Comparison of ENCODE assay signal across 14 cellular contexts in genomic region chr1:7893529-7894180, GRCh38. TPM values are rescaled to one million over a fixed set of nuclear protein-coding genes. Genes with fewer than 3 reads are reported as not detected.
DNase-seq lines count a peak whose midpoint lies in the region; ATAC-seq and TF ChIP-seq lines count a peak whose summit lies in the region.
"Had no signal": no experiment of that assay in that cellular context is flagged by ENCODE, and none has a peak within 500 bp of the region (broad histone marks: within the 10 kb centered on the region; RNA-seq: fewer than 3 reads in every experiment).

No MANE protein-coding gene starts in this region.

- no peak for TF ChIP-seq POLR2A in thyroid gland (IDR thresholded peaks at IDR 0.05)

- peak; percentile 17 for DNase-seq in Ammon's horn (ENCODE audit: low spot score)
- DNase-seq in MG63, result peak; percentile 92
- peak; percentile 14 for DNase-seq in brain microvascular endothelial cell
- no peak for DNase-seq in sciatic nerve (ENCODE audit: low spot score)
- DNase-seq in HT-29 (ENCODE audit: low spot score), result no peak
- DNase-seq in T-helper 1 cell, result no peak
- no peak for DNase-seq in H7
- no peak for DNase-seq in thyroid gland
- DNase-seq: activated CD4-positive, alpha-beta T cell treated with anti-CD3 and anti-CD28 coated beads, Interleukin-2, amount 10 ng/mL, durations not matched to agents 24 days and 14 days; activated T-cell treated with anti-CD3 and anti-CD28 coated beads, Interleukin-2, amount 50 U/mL, for 4 hours; body of pancreas; heart right ventricle; naive B cell; retina had no signal

- TF ChIP-seq CTCF in brain microvascular endothelial cell (IDR thresholded peaks at IDR 0.05; ENCODE audit: low read depth, low read length, missing control alignments), result no peak
- no peak for TF ChIP-seq CTCF in thyroid gland (IDR thresholded peaks at IDR 0.05)

- H3K4me3 ChIP-seq in MG63 (no peak overlapping the region), brain microvascular endothelial cell (ENCODE audit: low read depth, low read length) (no peak overlapping the region), H7 (ENCODE audit: insufficient read depth, low read depth, low read length) (no peak overlapping the region), thyroid gland (replicated peaks in 1 of 3) (no peak overlapping the region)
- H3K4me3 ChIP-seq: body of pancreas, heart right ventricle had no signal

- H3K4me1 ChIP-seq in thyroid gland, result no peaks in the 10 kb centered on the region
- H3K4me1 ChIP-seq: body of pancreas, heart right ventricle had no signal

- 85 to 88% methylated on average over 13 of the region's 13 CpGs for WGBS in thyroid gland, 2 donors

- H3K27me3 ChIP-seq in MG63 (no peaks in the 10 kb centered on the region), brain microvascular endothelial cell (replicated peaks) (no peaks in the 10 kb centered on the region), H7 (ENCODE audit: control insufficient read depth, insufficient read depth, low read length) (no peaks in the 10 kb centered on the region), thyroid gland (no peaks in the 10 kb centered on the region)
- H3K27me3 ChIP-seq: body of pancreas had no signal

- in situ Hi-C loops in brain microvascular endothelial cell (cut with HindIII; ENCODE audit: low pct_ligation_motif_present, low sequenced_read_pairs), result no loop called here

- intact Hi-C loops in sciatic nerve (cut with DNase I) (no loop called here), thyroid gland (cut with DNase I) (no loop called here)

- ATAC-seq in sciatic nerve, result peak; percentile 91
- ATAC-seq: activated T-cell treated with anti-CD3 and anti-CD28 coated beads, Interleukin-2, amount 50 U/mL, for 4 hours; body of pancreas; heart right ventricle had no signal

- H3K36me3 ChIP-seq in MG63, result no peaks in the 10 kb centered on the region
- H3K36me3 ChIP-seq in brain microvascular endothelial cell (replicated peaks), result no peaks in the 10 kb centered on the region
- no peaks in the 10 kb centered on the region for H3K36me3 ChIP-seq in H7 (replicated peaks; ENCODE audit: control insufficient read depth, insufficient read depth, low read length)
- H3K36me3 ChIP-seq in thyroid gland, result no peaks in the 10 kb centered on the region
- H3K36me3 ChIP-seq: heart right ventricle had no signal

- H3K27ac ChIP-seq in brain microvascular endothelial cell (no peak overlapping the region), thyroid gland (no peak overlapping the region)
- H3K27ac ChIP-seq: body of pancreas, heart right ventricle had no signal

- H3K9me3 ChIP-seq in MG63 (no peaks in the 10 kb centered on the region), thyroid gland (no peaks in the 10 kb centered on the region)
- H3K9me3 ChIP-seq: body of pancreas, heart right ventricle had no signal

RNA-seq across cellular contexts. Expression of gene UTS2, which starts 40.8 kb away (rescaled TPM):
- total RNA-seq in MG63 (2014; rRNA removed; shearing (Covaris generic); ENCODE audit: low replicate concordance), result not detected in 2 replicates
- not detected for total RNA-seq in sciatic nerve
- total RNA-seq in HT-29 (2014; rRNA removed; shearing (Covaris generic)), result not detected in 2 replicates
- 0.35 and 1.3 TPM in 2 replicates for total RNA-seq in H7 (2014; rRNA removed; shearing (Covaris generic))
- not detected for total RNA-seq in thyroid gland
- total RNA-seq: activated CD4-positive, alpha-beta T cell treated with anti-CD3 and anti-CD28 coated beads, Interleukin-2, amount 10 ng/mL, durations not matched to agents 24 days and 14 days; body of pancreas had no signal

RNA-seq across cellular contexts. Expression of gene TNFRSF9, which starts 47.0 kb away (rescaled TPM):
- total RNA-seq in MG63 (2014; rRNA removed; shearing (Covaris generic); ENCODE audit: low replicate concordance), result not detected in 2 replicates
- total RNA-seq in sciatic nerve, result 0.27 TPM
- total RNA-seq in HT-29 (2014; rRNA removed; shearing (Covaris generic)), result not detected in 2 replicates
- not detected in 2 replicates for total RNA-seq in H7 (2014; rRNA removed; shearing (Covaris generic))
- under 1 TPM in 1 of 4 donors, not detected in 3; 0.10 TPM for total RNA-seq in thyroid gland

Comparison
In these comparisons a context has a peak if more than half of its experiments do, and no peak if none do; other contexts are left out.
1. DNase-seq: peak in Ammon's horn (single experiment), MG63 (single experiment) and brain microvascular endothelial cell (single experiment); none in sciatic nerve (single experiment), HT-29 (single experiment), T-helper 1 cell (0 of 5), H7 (single experiment) and thyroid gland (0 of 2).